Comparison of ENCODE assay signal across 29 cellular contexts in genomic region chr7:125530553-125530952, GRCh38.
"Had no signal": no experiment of that assay in that cellular context is flagged by ENCODE, and none has a peak within 500 bp of the region (broad histone marks: within the 10 kb centered on the region; RNA-seq: fewer than 3 reads in every experiment).

No MANE protein-coding gene starts in this region.

- H3K36me3 ChIP-seq: stomach, suprapubic skin, thoracic aorta, thyroid gland, tibial artery, tibial nerve, transverse colon, upper lobe of left lung, upper lobe of right lung, uterus, vagina had no signal

- H3K27ac Mint-ChIP-seq: stimulated activated effector memory CD8-positive, alpha-beta T cell treated with anti-CD3 and anti-CD28 coated beads, Interleukin-12 subunit alpha, Interleukin-12 subunit beta, amount 100 ng/mL, for 72 hours; stimulated activated memory B cell treated with anti-CD40 and anti-IgM and Interleukin-4, amounts not matched to agents 10 μg/mL and 1 μg/mL and 100 μg/mL, for 72 hours; stimulated activated naive B cell treated with anti-CD40 and anti-IgM and Interleukin-4, amounts not matched to agents 10 μg/mL and 1 μg/mL and 100 μg/mL, for 72 hours; stimulated activated naive CD8-positive, alpha-beta T cell treated with anti-CD3 and anti-CD28 coated beads, Interleukin-15, amount 100 ng/mL, for 72 hours; stimulated activated naive CD8-positive, alpha-beta T cell treated with anti-CD3 and anti-CD28 coated beads, Interleukin-15, Interleukin-2, amounts not matched to agents 100 ng/mL and 50 ng/mL, for 24 hours; type B pancreatic cell had no signal

- H3K27me3 ChIP-seq: stomach, suprapubic skin, testis, thyroid gland, tibial artery, tibial nerve, transverse colon, upper lobe of left lung, upper lobe of right lung, uterus, vagina had no signal

- H3K27ac ChIP-seq: stomach, suprapubic skin, testis, thoracic aorta, thyroid gland, tibial artery, tibial nerve, transverse colon, upper lobe of left lung, upper lobe of right lung, uterus, vagina had no signal

- H3K9me3 ChIP-seq: suprapubic skin, testis, thoracic aorta, thyroid gland, tibial artery, tibial nerve, transverse colon, upper lobe of left lung, upper lobe of right lung, uterus, vagina had no signal

- H3K4me3 ChIP-seq: stomach, suprapubic skin, testis, thoracic aorta, thyroid gland, tibial artery, tibial nerve, transverse colon, upper lobe of left lung, upper lobe of right lung, uterus, vagina had no signal

- H3K4me1 Mint-ChIP-seq: stimulated activated effector memory CD8-positive, alpha-beta T cell treated with anti-CD3 and anti-CD28 coated beads, Interleukin-12 subunit alpha, Interleukin-12 subunit beta, amount 100 ng/mL, for 72 hours; stimulated activated memory B cell treated with anti-CD40 and anti-IgM and Interleukin-4, amounts not matched to agents 10 μg/mL and 1 μg/mL and 100 μg/mL, for 72 hours; stimulated activated naive B cell treated with anti-CD40 and anti-IgM and Interleukin-4, amounts not matched to agents 10 μg/mL and 1 μg/mL and 100 μg/mL, for 72 hours; stimulated activated naive CD8-positive, alpha-beta T cell treated with anti-CD3 and anti-CD28 coated beads, Interleukin-15, amount 100 ng/mL, for 72 hours had no signal

- ATAC-seq: stimulated activated effector memory CD8-positive, alpha-beta T cell treated with anti-CD3 and anti-CD28 coated beads, Interleukin-12 subunit alpha, Interleukin-12 subunit beta, amount 100 ng/mL, for 72 hours; stimulated activated memory B cell treated with anti-CD40 and anti-IgM and Interleukin-4, amounts not matched to agents 10 μg/mL and 1 μg/mL and 100 μg/mL, for 72 hours; stimulated activated naive B cell treated with anti-CD40 and anti-IgM and Interleukin-4, amounts not matched to agents 10 μg/mL and 1 μg/mL and 100 μg/mL, for 72 hours; stimulated activated naive CD8-positive, alpha-beta T cell treated with anti-CD3 and anti-CD28 coated beads, Interleukin-15, amount 100 ng/mL, for 72 hours; stimulated activated naive CD8-positive, alpha-beta T cell treated with anti-CD3 and anti-CD28 coated beads, Interleukin-15, Interleukin-2, amounts not matched to agents 100 U/mL and 50 U/mL, for 24 hours; upper lobe of right lung had no signal

- H3K27me3 Mint-ChIP-seq: stimulated activated memory B cell treated with anti-CD40 and anti-IgM and Interleukin-4, amounts not matched to agents 10 μg/mL and 1 μg/mL and 100 μg/mL, for 72 hours; stimulated activated naive B cell treated with anti-CD40 and anti-IgM and Interleukin-4, amounts not matched to agents 10 μg/mL and 1 μg/mL and 100 μg/mL, for 72 hours; stimulated activated naive CD8-positive, alpha-beta T cell treated with anti-CD3 and anti-CD28 coated beads, Interleukin-15, amount 100 ng/mL, for 72 hours; stimulated activated naive CD8-positive, alpha-beta T cell treated with anti-CD3 and anti-CD28 coated beads, Interleukin-15, Interleukin-2, amounts not matched to agents 100 ng/mL and 50 ng/mL, for 24 hours; type B pancreatic cell had no signal

- H3K36me3 Mint-ChIP-seq: stimulated activated effector memory CD8-positive, alpha-beta T cell treated with anti-CD3 and anti-CD28 coated beads, Interleukin-12 subunit alpha, Interleukin-12 subunit beta, amount 100 ng/mL, for 72 hours; stimulated activated memory B cell treated with anti-CD40 and anti-IgM and Interleukin-4, amounts not matched to agents 10 μg/mL and 1 μg/mL and 100 μg/mL, for 72 hours; stimulated activated naive B cell treated with anti-CD40 and anti-IgM and Interleukin-4, amounts not matched to agents 10 μg/mL and 1 μg/mL and 100 μg/mL, for 72 hours; type B pancreatic cell had no signal

- H3K9me3 Mint-ChIP-seq: stimulated activated naive CD8-positive, alpha-beta T cell treated with anti-CD3 and anti-CD28 coated beads, Interleukin-15, amount 100 ng/mL, for 72 hours; type B pancreatic cell had no signal

- DNase-seq: stimulated activated CD4-positive, alpha-beta T cell treated with anti-CD3 and anti-CD28 coated beads, Interleukin-2, amount 100 ng/mL, for 48 hours; stimulated activated CD4-positive, alpha-beta T cell treated with anti-CD3 and anti-CD28 coated beads, Interleukin-4, amount 100 ng/mL, for 1 hour; stimulated activated CD4-positive, alpha-beta T cell treated with anti-CD3 and anti-CD28 coated beads, Interleukin-4, amount 100 ng/mL, for 24 hours; stimulated activated CD4-positive, alpha-beta T cell treated with anti-CD3 and anti-CD28 coated beads, Interleukin-4, amount 100 ng/mL, for 4 hours; stimulated activated CD8-positive, alpha-beta memory T cell treated with anti-CD3 and anti-CD28 coated beads, Interleukin-4, amount 100 ng/mL, for 48 hours; stimulated activated naive B cell treated with anti-CD40 and anti-IgM and Interleukin-4, amounts not matched to agents 10 μg/mL and 1 μg/mL and 100 μg/mL, for 72 hours; stimulated activated naive CD4-positive, alpha-beta T cell; stimulated activated naive CD4-positive, alpha-beta T cell treated with Interleukin-2 at 50 U/mL for 16 hours; stimulated activated naive CD8-positive, alpha-beta T cell treated with anti-CD3 and anti-CD28 coated beads, Interleukin-15, amount 100 ng/mL, for 72 hours; stimulated activated naive CD8-positive, alpha-beta T cell treated with anti-CD3 and anti-CD28 coated beads, Interleukin-15, Interleukin-2, amounts not matched to agents 100 U/mL and 50 U/mL, for 24 hours; stomach; substantia nigra; testis; thyroid gland; tibial artery; transverse colon; trophoblast cell; upper lobe of left lung; upper lobe of right lung; uterus had no signal

- H3K4me3 Mint-ChIP-seq: stimulated activated effector memory CD8-positive, alpha-beta T cell treated with anti-CD3 and anti-CD28 coated beads, Interleukin-12 subunit alpha, Interleukin-12 subunit beta, amount 100 ng/mL, for 72 hours; stimulated activated memory B cell treated with anti-CD40 and anti-IgM and Interleukin-4, amounts not matched to agents 10 μg/mL and 1 μg/mL and 100 μg/mL, for 72 hours; stimulated activated naive B cell treated with anti-CD40 and anti-IgM and Interleukin-4, amounts not matched to agents 10 μg/mL and 1 μg/mL and 100 μg/mL, for 72 hours; stimulated activated naive CD8-positive, alpha-beta T cell treated with anti-CD3 and anti-CD28 coated beads, Interleukin-15, amount 100 ng/mL, for 72 hours; stimulated activated naive CD8-positive, alpha-beta T cell treated with anti-CD3 and anti-CD28 coated beads, Interleukin-15, Interleukin-2, amounts not matched to agents 100 ng/mL and 50 ng/mL, for 24 hours; type B pancreatic cell had no signal

- FAIRE-seq: urothelium cell line had no signal

- H3K4me1 ChIP-seq: stomach, suprapubic skin, testis, thyroid gland, tibial artery, tibial nerve, transverse colon, upper lobe of left lung, upper lobe of right lung, uterus, vagina had no signal
